15 cellular contexts compared by ENCODE assay signal in the genomic region with DNA sequence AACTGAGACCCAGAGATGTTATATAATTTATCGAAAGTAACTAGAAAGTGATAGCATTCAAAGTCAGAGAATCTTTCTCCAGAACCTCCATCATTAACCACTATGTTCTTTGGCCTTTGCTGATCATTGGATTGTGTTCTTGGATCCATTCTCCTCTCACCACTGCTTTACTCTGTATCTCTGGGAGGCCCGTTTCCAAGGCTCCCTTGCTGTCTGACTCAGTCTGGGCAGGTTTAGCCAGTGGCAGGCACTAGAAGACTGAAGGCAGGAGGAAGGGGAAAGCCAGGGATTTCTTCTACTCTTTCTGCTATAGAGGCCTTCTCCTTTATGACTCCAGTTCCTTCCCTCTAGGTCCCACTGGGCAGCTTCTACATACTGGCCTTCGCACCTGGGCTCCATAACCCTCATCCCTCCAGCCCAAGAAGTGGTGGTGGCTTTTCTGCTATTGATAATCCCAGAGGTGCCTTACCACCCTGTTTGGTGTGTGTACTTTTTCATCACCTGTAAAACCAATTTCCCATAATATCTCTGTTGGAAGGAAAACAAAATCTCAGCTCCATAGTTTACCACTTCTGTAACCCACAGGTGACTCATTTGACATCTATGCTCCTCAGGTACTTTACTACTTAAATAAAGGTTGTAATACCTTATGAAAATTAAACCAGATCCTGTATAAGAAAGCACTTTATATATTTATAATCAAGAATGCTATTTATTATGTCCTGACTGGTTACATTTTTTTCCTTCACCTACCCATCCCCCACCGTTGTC.
DNase-seq lines count a peak whose midpoint lies in the region; ATAC-seq lines count a peak whose summit lies in the region.
"Had no signal": no experiment of that assay in that cellular context is flagged by ENCODE, and none has a peak within 500 bp of the region (broad histone marks: within the 10 kb centered on the region; RNA-seq: fewer than 3 reads in every experiment).

No MANE protein-coding gene starts in this region.

- H3K9me3 Mint-ChIP-seq in T-helper 1 cell treated with Interleukin-12 subunit alpha and Interleukin-12 subunit beta and Interleukin-4 antibody, amounts not matched to agents 30 μg/mL and 1 μg/mL, for 36 hours = no peaks in the 10 kb centered on the region
- H3K9me3 Mint-ChIP-seq: HFFc6 had no signal

- DNase-seq in T-helper 1 cell (no peak), amniotic epithelial cell (ENCODE audit: low read depth) (peak; percentile 27), iris pigment epithelial cell (ENCODE audit: low read depth) (peak; percentile 37), NCI-H1694 (lab: John Stamatoyannopoulos, UW) (no peak)
- DNase-seq: EL, HFFc6, Kasumi-1, NCI-H1417 treated with DMSO at 0.1 percent for 48 hours, NCI-H2107, NCI-H345, SHP77 treated with DMSO at 0.1 percent for 48 hours had no signal

- peak overlapping the region; percentile 32 for H3K27ac Mint-ChIP-seq in T-helper 1 cell treated with Interleukin-12 subunit alpha and Interleukin-12 subunit beta and Interleukin-4 antibody, amounts not matched to agents 30 μg/mL and 1 μg/mL, for 36 hours
- H3K27ac Mint-ChIP-seq: HFFc6 had no signal

- peaks cover 30% of the 10 kb centered on the region for H3K4me1 Mint-ChIP-seq in T-helper 1 cell treated with Interleukin-12 subunit alpha and Interleukin-12 subunit beta and Interleukin-4 antibody, amounts not matched to agents 30 μg/mL and 1 μg/mL, for 36 hours (ENCODE audit: low read depth)

- no peak overlapping the region for H3K4me3 Mint-ChIP-seq in T-helper 1 cell treated with Interleukin-12 subunit alpha and Interleukin-12 subunit beta and Interleukin-4 antibody, amounts not matched to agents 30 μg/mL and 1 μg/mL, for 36 hours
- H3K4me3 Mint-ChIP-seq: HFFc6 had no signal

- peaks cover 35% of the 10 kb centered on the region for H3K36me3 Mint-ChIP-seq in T-helper 1 cell treated with Interleukin-12 subunit alpha and Interleukin-12 subunit beta and Interleukin-4 antibody, amounts not matched to agents 30 μg/mL and 1 μg/mL, for 36 hours (ENCODE audit: low read depth)

- H3K27me3 Mint-ChIP-seq in T-helper 1 cell treated with Interleukin-12 subunit alpha and Interleukin-12 subunit beta and Interleukin-4 antibody, amounts not matched to agents 30 μg/mL and 1 μg/mL, for 36 hours (ENCODE audit: low read depth) = no peaks in the 10 kb centered on the region

- no peak for ATAC-seq in HG02981 (IDR thresholded peaks at IDR 0.05; ENCODE audit: unreplicated experiment)
- ATAC-seq in HG03439 (IDR thresholded peaks at IDR 0.05; ENCODE audit: unreplicated experiment) = no peak
- ATAC-seq in HG02588 (IDR thresholded peaks at IDR 0.05; ENCODE audit: unreplicated experiment) = no peak

Comparison
In these comparisons a context has a peak if more than half of its experiments do, and no peak if none do; other contexts are left out.
1. DNase-seq: peak in amniotic epithelial cell (single experiment) and iris pigment epithelial cell (single experiment); none in T-helper 1 cell (0 of 5) and NCI-H1694 (single experiment).